In genomic region chr4:7805533-7806079, GRCh38 we compare ENCODE assay signal across 1 cellular context.
TF ChIP-seq lines count a peak whose summit lies in the region.

No MANE protein-coding gene starts in this region.

TF ChIP-seq in HepG2, 621 proteins besides CTCF, POLR2A, EP300 and RAD21 (continued from another document and continues in another):
- peak; percentile 92 for TF ChIP-seq GATAD2A (CRISPR knock-in tag; IDR thresholded peaks at IDR 0.05)
- peak; percentile 45; the same call in 1 of the 2 replicates for TF ChIP-seq PPARG (CRISPR knock-in tag; conservative IDR thresholded peaks at IDR 0.05)
- TF ChIP-seq ETV5 (CRISPR knock-in tag; IDR thresholded peaks at IDR 0.05; ENCODE audit: borderline replicate concordance) = peak; percentile 57; the same call in 1 of the 2 replicates
- TF ChIP-seq HES4 (CRISPR knock-in tag; IDR thresholded peaks at IDR 0.05; ENCODE audit: borderline replicate concordance) = no peak
- TF ChIP-seq ZNF496 (CRISPR knock-in tag; IDR thresholded peaks at IDR 0.05; ENCODE audit: insufficient replicate concordance) = no peak
- peak; percentile 68 for TF ChIP-seq ZBTB33 (CRISPR knock-in tag; IDR thresholded peaks at IDR 0.05)
- TF ChIP-seq CEBPG (CRISPR knock-in tag; IDR thresholded peaks at IDR 0.05) = peak; percentile 98
- TF ChIP-seq ZNF343 (CRISPR knock-in tag; IDR thresholded peaks at IDR 0.05) = 0 out of 2 replicates have a peak, but pooled peaks have one; percentile 39
- TF ChIP-seq POGZ (CRISPR knock-in tag; IDR thresholded peaks at IDR 0.05) = no peak
- TF ChIP-seq SOX5 (CRISPR knock-in tag; IDR thresholded peaks at IDR 0.05; ENCODE audit: borderline replicate concordance) = peak; percentile 82; the same call in 1 of the 2 replicates
- TF ChIP-seq ZNF10 (CRISPR knock-in tag; IDR thresholded peaks at IDR 0.05; ENCODE audit: borderline replicate concordance, low read depth) = no peak
- TF ChIP-seq ELF1 (CRISPR knock-in tag; IDR thresholded peaks at IDR 0.05) = peak; percentile 53; the same call in 1 of the 2 replicates
- TF ChIP-seq THRA (CRISPR knock-in tag; IDR thresholded peaks at IDR 0.05; ENCODE audit: borderline replicate concordance) = peak; percentile 88; the same call in 1 of the 2 replicates
- peak; percentile 86; the same call in 1 of the 2 replicates for TF ChIP-seq HIC2 (CRISPR knock-in tag; IDR thresholded peaks at IDR 0.05; ENCODE audit: low read depth)
- no peak; the same call in 1 of the 2 replicates for TF ChIP-seq ZKSCAN8 (CRISPR knock-in tag; IDR thresholded peaks at IDR 0.05; ENCODE audit: borderline replicate concordance)
- peak; percentile 98 for TF ChIP-seq FOXA3 (CRISPR knock-in tag; IDR thresholded peaks at IDR 0.05)
- no peak for TF ChIP-seq ZNF407 (CRISPR knock-in tag; IDR thresholded peaks at IDR 0.05; ENCODE audit: not compliant biosample characterization)
- peak; percentile 71; the same call in 1 of the 2 replicates for TF ChIP-seq RERE (CRISPR knock-in tag; IDR thresholded peaks at IDR 0.05; ENCODE audit: low read depth)
- TF ChIP-seq GPBP1L1 (CRISPR knock-in tag; IDR thresholded peaks at IDR 0.05) = no peak
- TF ChIP-seq MIER2 (CRISPR knock-in tag; IDR thresholded peaks at IDR 0.05) = peak; percentile 76
- TF ChIP-seq TBX3 (IDR thresholded peaks at IDR 0.05; ENCODE audit: borderline replicate concordance) = peak; percentile 62; the same call in 1 of the 2 replicates
- peak; percentile 60; the same call in 1 of the 2 replicates for TF ChIP-seq RNF219 (CRISPR knock-in tag; IDR thresholded peaks at IDR 0.05)
- TF ChIP-seq TFAP4 (IDR thresholded peaks at IDR 0.05; ENCODE audit: borderline replicate concordance, low read depth) = peak; percentile 61; the same call in 1 of the 2 replicates
- TF ChIP-seq MEF2D (CRISPR knock-in tag; IDR thresholded peaks at IDR 0.05) = 0 out of 2 replicates have a peak, but pooled peaks have one; percentile 11
- TF ChIP-seq ZBTB34 (CRISPR knock-in tag; IDR thresholded peaks at IDR 0.05) = no peak
